ENCODE assay signal across 11 cellular contexts in the genomic region with DNA sequence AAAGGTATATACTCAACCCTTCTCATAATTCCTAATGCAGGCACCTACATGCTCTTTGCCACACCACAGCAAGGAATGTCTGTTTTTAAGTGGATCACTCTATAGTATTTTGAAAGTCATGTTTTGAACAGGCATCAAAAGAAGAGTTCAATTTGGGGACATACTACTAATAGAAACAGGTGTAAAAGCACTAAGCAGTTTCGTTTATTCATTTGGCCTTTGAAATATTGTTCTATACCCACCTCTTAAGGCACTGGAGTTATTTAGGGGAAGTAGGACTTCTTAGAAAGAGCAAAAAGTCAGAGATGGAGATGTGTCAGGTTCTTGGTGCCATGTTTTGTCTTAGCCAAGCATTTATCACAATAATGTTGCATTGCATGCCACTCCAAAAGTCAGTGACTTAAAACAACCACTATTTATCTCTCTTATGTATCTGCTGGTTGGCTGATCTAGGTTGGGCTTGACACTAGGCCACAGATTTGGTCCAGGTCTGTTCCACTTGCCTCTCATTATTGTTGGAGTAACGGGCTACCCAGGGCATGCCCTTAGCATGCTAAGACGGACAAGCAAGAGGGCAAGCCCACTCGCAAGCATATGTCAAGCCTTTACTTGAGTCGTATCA.
DNase-seq lines count a peak whose midpoint lies in the region; ATAC-seq and TF ChIP-seq lines count a peak whose summit lies in the region.
"Had no signal": no experiment of that assay in that cellular context is flagged by ENCODE, and none has a peak within 500 bp of the region (broad histone marks: within the 10 kb centered on the region; RNA-seq: fewer than 3 reads in every experiment).

No MANE protein-coding gene starts in this region.

- DNase-seq in cerebellum (ENCODE audit: low spot score), result no peak
- DNase-seq in coronary artery (ENCODE audit: low spot score), result no peak
- no peak for DNase-seq in midbrain (lab: John Stamatoyannopoulos, UW)
- no peak for DNase-seq in T-helper 9 cell
- DNase-seq: activated T-cell treated with anti-CD3 and anti-CD28 coated beads, Interleukin-2, amount 50 U/mL, for 1 hour; Kasumi-1; stimulated activated CD8-positive, alpha-beta memory T cell treated with anti-CD3 and anti-CD28 coated beads, Interleukin-4, amount 100 ng/mL, for 48 hours had no signal

- peak; percentile 45 for ATAC-seq in GM18508 (IDR thresholded peaks at IDR 0.05; ENCODE audit: insufficient read depth, unreplicated experiment)
- ATAC-seq in GM21515 (IDR thresholded peaks at IDR 0.05; ENCODE audit: unreplicated experiment), result peak; percentile 38
- peak; percentile 48 for ATAC-seq in HG03139 (IDR thresholded peaks at IDR 0.05; ENCODE audit: unreplicated experiment)

- no peak for TF ChIP-seq CTCF in brain (conservative IDR thresholded peaks at IDR 0.05)
- TF ChIP-seq CTCF in coronary artery (IDR thresholded peaks at IDR 0.05), result no peak

- no peaks in the 10 kb centered on the region for H3K9me3 Mint-ChIP-seq in brain

- H3K27ac ChIP-seq in coronary artery, result peak overlapping the region in 1 of 2 donors; percentile 43

- H3K4me3 Mint-ChIP-seq in brain, result no peak overlapping the region

- peak overlapping the region in 3 of 5 experiments; percentile 12 to 36 (median 35) for H3K27ac Mint-ChIP-seq in brain

- H3K4me3 ChIP-seq in coronary artery, result no peak overlapping the region

- H3K4me1 Mint-ChIP-seq in brain, result peaks cover 13% of the 10 kb centered on the region

- H3K27me3 Mint-ChIP-seq in brain, result no peaks in the 10 kb centered on the region

- peaks cover 72% of the 10 kb centered on the region for H3K36me3 Mint-ChIP-seq in brain
